ENCODE assay signal across 19 cellular contexts in the genomic region with DNA sequence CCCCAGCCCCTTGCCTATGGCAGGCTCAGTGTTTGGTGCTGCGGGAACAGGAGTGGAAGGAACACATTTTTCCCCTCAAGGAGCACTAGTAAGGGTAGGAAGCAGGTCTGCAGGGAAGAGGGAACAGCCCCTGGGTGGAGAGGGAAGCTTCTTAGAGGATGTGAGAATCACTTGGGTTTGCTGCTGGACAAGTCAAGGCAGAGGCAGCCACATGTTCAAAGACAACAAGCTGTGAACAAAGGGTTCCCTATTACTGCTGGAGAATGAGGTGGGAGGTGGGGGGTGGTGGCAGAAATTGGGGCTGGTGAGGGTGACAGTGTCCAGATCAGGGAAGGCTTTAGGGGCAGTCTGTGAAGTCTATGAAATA.
"Had no signal": no experiment of that assay in that cellular context is flagged by ENCODE, and none has a peak within 500 bp of the region (broad histone marks: within the 10 kb centered on the region; RNA-seq: fewer than 3 reads in every experiment).

No MANE protein-coding gene starts in this region.

- DNase-seq: activated CD4-positive, alpha-beta T cell treated with anti-CD3 and anti-CD28 coated beads for 36 hours; activated CD4-positive, alpha-beta T cell treated with anti-CD3 and anti-CD28 coated beads, Interleukin-2, amount 50 U/mL, for 48 hours; activated gamma-delta T cell treated with Interleukin-2 at 50 U/mL for 16 hours; adrenal gland; effector memory CD4-positive, alpha-beta T cell; kidney; left ventricle myocardium inferior; nephron progenitor cell; stimulated activated CD4-positive, alpha-beta T cell treated with anti-CD3 and anti-CD28 coated beads, Interleukin-4, amount 100 ng/mL, for 24 hours; stimulated activated naive CD4-positive, alpha-beta T cell; thyroid gland had no signal

- H3K4me3 ChIP-seq: adrenal gland, cardiac muscle cell, left ventricle myocardium inferior, right atrium auricular region, skin epidermis, thyroid gland had no signal

- H3K9me3 ChIP-seq: adrenal gland, left ventricle myocardium inferior, right atrium auricular region, thyroid gland had no signal

- H3K27ac ChIP-seq: adrenal gland, cardiac muscle cell, left ventricle myocardium inferior, right atrium auricular region, thyroid gland had no signal

- ATAC-seq: activated CD4-positive, alpha-beta T cell treated with anti-CD3 and anti-CD28 coated beads for 36 hours; activated naive CD4-positive, alpha-beta T cell treated with anti-CD3 and anti-CD28 coated beads, Interleukin-2, amount 50 U/mL, for 72 hours had no signal

- FAIRE-seq: astrocyte, endothelial cell of umbilical vein, frontal cortex, kidney, TTC549 had no signal

- H3K36me3 ChIP-seq: adrenal gland, cardiac muscle cell, left ventricle myocardium inferior, right atrium auricular region, thyroid gland had no signal

- H3K27me3 ChIP-seq: thyroid gland had no signal

- H3K4me1 ChIP-seq: adrenal gland, right atrium auricular region had no signal
